32 cellular contexts compared by ENCODE assay signal in the genomic region with DNA sequence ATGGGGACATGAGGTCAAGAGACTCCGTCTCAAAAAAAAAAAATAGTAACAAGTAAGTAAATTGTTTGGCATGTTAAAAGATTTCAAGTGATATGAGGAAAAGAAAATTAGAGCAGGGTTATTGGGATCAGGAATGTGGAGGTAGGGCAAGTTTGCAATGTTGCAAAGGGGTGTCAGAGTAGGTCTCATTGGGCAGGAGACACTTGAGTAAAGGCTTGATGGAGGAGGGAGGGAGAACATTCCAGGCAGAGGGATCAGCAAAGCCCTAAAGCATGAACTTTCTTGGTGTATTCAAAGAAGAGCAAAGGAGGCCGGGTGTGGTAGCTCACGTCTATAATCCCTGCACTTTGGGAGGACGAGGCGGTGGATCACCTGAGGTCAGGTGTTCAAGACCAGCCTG.
"Had no signal": no experiment of that assay in that cellular context is flagged by ENCODE, and none has a peak within 500 bp of the region (broad histone marks: within the 10 kb centered on the region; RNA-seq: fewer than 3 reads in every experiment).

No MANE protein-coding gene starts in this region.

- H3K4me3 ChIP-seq: adrenal gland, body of pancreas, breast epithelium had no signal

- H3K4me1 ChIP-seq: adrenal gland, breast epithelium had no signal

- DNase-seq: activated B cell treated with CpG ODN at 0.5 μM for 24 hours; activated CD4-positive, alpha-beta memory T cell treated with anti-CD3 and anti-CD28 coated beads for 36 hours; activated CD4-positive, alpha-beta T cell treated with anti-CD3 and anti-CD28 coated beads for 4 hours; activated CD4-positive, alpha-beta T cell treated with anti-CD3 and anti-CD28 coated beads, Interleukin-2, amount 10 ng/mL, durations not matched to agents 24 days and 14 days; activated CD4-positive, alpha-beta T cell treated with anti-CD3 and anti-CD28 coated beads, Interleukin-2, amount 50 U/mL, for 1 hour; activated CD4-positive, alpha-beta T cell treated with anti-CD3 and anti-CD28 coated beads, Interleukin-2, amount 50 U/mL, for 4 hours; activated CD4-positive, CD25-positive, alpha-beta regulatory T cell treated with anti-CD3 and anti-CD28 coated beads, Interleukin-2, amount 50 U/mL, for 72 hours; activated CD8-positive, alpha-beta memory T cell treated with anti-CD3 and anti-CD28 coated beads, Interleukin-2, amount 50 U/mL, for 4 hours; activated CD8-positive, alpha-beta T cell treated with anti-CD3 and anti-CD28 coated beads for 36 hours; activated effector memory CD4-positive, alpha-beta T cell treated with anti-CD3 and anti-CD28 coated beads, Interleukin-2, amount 50 U/mL, for 16 hours; activated gamma-delta T cell treated with Interleukin-2 at 50 U/mL for 16 hours; activated naive CD4-positive, alpha-beta T cell; activated naive CD4-positive, alpha-beta T cell treated with anti-CD3 and anti-CD28 coated beads for 36 hours; activated naive CD4-positive, alpha-beta T cell treated with anti-CD3 and anti-CD28 coated beads, Interleukin-2, amount 50 U/mL, for 16 hours; activated naive CD8-positive, alpha-beta T cell treated with anti-CD3 and anti-CD28 coated beads for 36 hours; activated T-cell treated with anti-CD3 and anti-CD28 coated beads for 4 hours; activated T-cell treated with anti-CD3 and anti-CD28 coated beads, Interleukin-2, amount 50 U/mL, for 1 hour; activated T-cell treated with anti-CD3 and anti-CD28 coated beads, Interleukin-2, amount 50 U/mL, for 4 hours; activated T-cell treated with anti-CD3 and anti-CD28 coated beads, Interleukin-2, amount 50 U/mL, for 72 hours; adrenal gland; amniotic stem cell; aorta; body of pancreas; brain microvascular endothelial cell; central memory CD4-positive, alpha-beta T cell; T-helper 1 cell; T-helper 2 cell; T-helper 9 cell had no signal

- H3K27me3 ChIP-seq: body of pancreas had no signal

- ATAC-seq: activated CD8-positive, alpha-beta T cell treated with anti-CD3 and anti-CD28 coated beads for 36 hours; activated naive CD4-positive, alpha-beta T cell treated with anti-CD3 and anti-CD28 coated beads, Interleukin-2, amount 50 U/mL, for 72 hours; activated T-cell treated with anti-CD3 and anti-CD28 coated beads, Interleukin-2, amount 50 U/mL, for 4 hours; activated T-cell treated with anti-CD3 and anti-CD28 coated beads, Interleukin-2, amount 50 U/mL, for 72 hours; activated T-helper 17 cell treated with anti-CD3 and anti-CD28 coated beads, Interleukin-2, amount 50 U/mL, for 72 hours; body of pancreas had no signal

- H3K36me3 ChIP-seq: adrenal gland, brain microvascular endothelial cell, breast epithelium had no signal

- H3K27ac ChIP-seq: adrenal gland, body of pancreas, brain microvascular endothelial cell, breast epithelium, VCaP had no signal

- H3K9me3 ChIP-seq: adrenal gland, body of pancreas, breast epithelium had no signal
